ENCODE assay signal across 1 cellular context in the genomic region with DNA sequence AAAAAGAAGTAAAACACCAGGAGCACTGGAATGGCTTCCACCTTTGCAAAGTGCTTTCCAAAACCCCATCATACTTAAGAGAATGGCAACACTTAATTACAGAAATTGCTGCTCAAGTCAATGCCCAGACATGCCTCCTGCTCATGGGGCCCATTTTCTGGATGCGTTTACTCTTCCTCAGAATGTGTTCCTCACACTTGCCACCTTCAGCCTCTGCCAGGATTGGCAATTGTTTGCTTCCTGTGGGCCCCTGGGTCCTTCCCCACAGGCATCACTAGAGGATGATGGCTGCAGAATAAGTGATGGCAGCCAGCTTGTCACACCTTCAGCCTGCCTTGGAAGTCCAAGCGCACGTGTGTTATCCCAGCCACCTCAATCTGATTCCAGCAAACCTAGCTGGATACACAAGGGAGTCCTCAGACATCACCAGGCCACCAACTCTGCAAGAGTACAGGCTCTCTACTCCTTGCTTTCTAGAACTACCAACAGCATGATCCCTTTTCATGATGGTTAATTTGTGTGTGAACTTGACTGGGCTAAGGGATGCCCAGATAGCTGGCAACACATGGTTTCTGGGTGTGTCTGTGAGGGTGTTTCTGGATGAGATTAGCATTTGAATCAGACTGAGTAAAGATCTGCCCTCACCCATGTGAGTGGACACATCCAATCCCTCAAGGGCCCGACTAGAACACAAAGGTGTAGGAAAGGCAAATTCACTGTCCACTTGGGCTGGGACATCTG.
A peak's percentile ranks its signal among the peaks of the same experiment; 100 is the strongest.
TF ChIP-seq lines count a peak whose summit lies in the region.

No MANE protein-coding gene starts in this region.

TF ChIP-seq in WTC11, 78 proteins besides CTCF, POLR2A, EP300 and RAD21:
- TF ChIP-seq, protein P1, sequence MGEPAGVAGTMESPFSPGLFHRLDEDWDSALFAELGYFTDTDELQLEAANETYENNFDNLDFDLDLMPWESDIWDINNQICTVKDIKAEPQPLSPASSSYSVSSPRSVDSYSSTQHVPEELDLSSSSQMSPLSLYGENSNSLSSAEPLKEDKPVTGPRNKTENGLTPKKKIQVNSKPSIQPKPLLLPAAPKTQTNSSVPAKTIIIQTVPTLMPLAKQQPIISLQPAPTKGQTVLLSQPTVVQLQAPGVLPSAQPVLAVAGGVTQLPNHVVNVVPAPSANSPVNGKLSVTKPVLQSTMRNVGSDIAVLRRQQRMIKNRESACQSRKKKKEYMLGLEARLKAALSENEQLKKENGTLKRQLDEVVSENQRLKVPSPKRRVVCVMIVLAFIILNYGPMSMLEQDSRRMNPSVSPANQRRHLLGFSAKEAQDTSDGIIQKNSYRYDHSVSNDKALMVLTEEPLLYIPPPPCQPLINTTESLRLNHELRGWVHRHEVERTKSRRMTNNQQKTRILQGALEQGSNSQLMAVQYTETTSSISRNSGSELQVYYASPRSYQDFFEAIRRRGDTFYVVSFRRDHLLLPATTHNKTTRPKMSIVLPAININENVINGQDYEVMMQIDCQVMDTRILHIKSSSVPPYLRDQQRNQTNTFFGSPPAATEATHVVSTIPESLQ (CRISPR knock-in tag; IDR thresholded peaks at IDR 0.05), result no peak
- TF ChIP-seq ZNF416 (CRISPR knock-in tag; IDR thresholded peaks at IDR 0.05), result peak; percentile 94
- TF ChIP-seq KAT7 (CRISPR knock-in tag; IDR thresholded peaks at IDR 0.05; ENCODE audit: borderline replicate concordance), result no peak
- TF ChIP-seq TCF7 (CRISPR knock-in tag; IDR thresholded peaks at IDR 0.05; ENCODE audit: low read depth), result no peak
TF ChIP-seq in WTC11: peak in this region for 1.
